10 cellular contexts compared by ENCODE assay signal in genomic region chr1:40817791-40818263, GRCh38. TPM values are rescaled to one million over a fixed set of nuclear protein-coding genes. Genes with fewer than 3 reads are reported as not detected.
DNase-seq lines count a peak whose midpoint lies in the region; ATAC-seq and TF ChIP-seq lines count a peak whose summit lies in the region.
"Had no signal": no experiment of that assay in that cellular context is flagged by ENCODE, and none has a peak within 500 bp of the region (broad histone marks: within the 10 kb centered on the region; RNA-seq: fewer than 3 reads in every experiment).

No MANE protein-coding gene starts in this region.

- no peak overlapping the region for H3K27ac Mint-ChIP-seq in osteocyte (ENCODE audit: unreplicated experiment)

- ATAC-seq in HG02852 (IDR thresholded peaks at IDR 0.05; ENCODE audit: unreplicated experiment): peak; percentile 22
- no peak for ATAC-seq in gastrocnemius medialis

- H3K9me3 Mint-ChIP-seq in osteocyte (ENCODE audit: unreplicated experiment): no peaks in the 10 kb centered on the region

- no peak overlapping the region for H3K27ac ChIP-seq in DOHH2 (ENCODE audit: low read depth, low read length)
- peak overlapping the region; percentile 36 for H3K27ac ChIP-seq in effector memory CD4-positive, alpha-beta T cell (ENCODE audit: insufficient read depth, low read length, poor library complexity, severe bottlenecking)
- H3K27ac ChIP-seq in gastrocnemius medialis: no peak overlapping the region

- H3K27me3 Mint-ChIP-seq in osteocyte (ENCODE audit: unreplicated experiment): no peaks in the 10 kb centered on the region

- in situ Hi-C loops in gastrocnemius medialis (cut with MboI; ENCODE audit: low sequenced_read_pairs in 4 of 4): no loop called here

- TF ChIP-seq POLR2A in gastrocnemius medialis (IDR thresholded peaks at IDR 0.05): no peak

- intact Hi-C loops in gastrocnemius medialis (cut with DNase I; ENCODE audit: low total_unique reads): no loop called here

- no peaks in the 10 kb centered on the region for H3K79me2 ChIP-seq in DOHH2 (ENCODE audit: control insufficient read depth, low read length)

- H3F3A ChIP-seq in DOHH2 (ENCODE audit: control insufficient read depth, insufficient read depth): no peaks in the 10 kb centered on the region

- H3K4me1 ChIP-seq in DOHH2 (ENCODE audit: control insufficient read depth, low read length) (0 out of 2 replicates have a peak, but pooled peaks cover 7% of the 10 kb centered on the region), gastrocnemius medialis (peaks cover 0 to 10% of the 10 kb centered on the region in 2 donors)
- peaks cover 5% of the 10 kb centered on the region for H3K4me1 ChIP-seq in effector memory CD4-positive, alpha-beta T cell (ENCODE audit: control insufficient read depth, insufficient read depth, low read length, poor library complexity, severe bottlenecking)

- H3K36me3 ChIP-seq in DOHH2 (ENCODE audit: control insufficient read depth, low read length): no peaks in the 10 kb centered on the region
- no peaks in the 10 kb centered on the region for H3K36me3 ChIP-seq in effector memory CD4-positive, alpha-beta T cell (ENCODE audit: control insufficient read depth, insufficient read depth, low read length)
- H3K36me3 ChIP-seq in gastrocnemius medialis: no peaks in the 10 kb centered on the region

- peaks cover 25% of the 10 kb centered on the region for H3K27me3 ChIP-seq in DOHH2 (ENCODE audit: control insufficient read depth, low read length)
- no peaks in the 10 kb centered on the region for H3K27me3 ChIP-seq in effector memory CD4-positive, alpha-beta T cell (replicated peaks; ENCODE audit: control insufficient read depth, insufficient read depth, low read length, poor library complexity, severe bottlenecking)
- H3K27me3 ChIP-seq in gastrocnemius medialis: no peaks in the 10 kb centered on the region

- H3K4me3 ChIP-seq in DOHH2 (ENCODE audit: low read length) (peak overlapping the region; percentile 42), gastrocnemius medialis (peak overlapping the region in 2 of 4 donors; percentile 23 to 31)
- peak overlapping the region; percentile 51 for H3K4me3 ChIP-seq in effector memory CD4-positive, alpha-beta T cell (ENCODE audit: insufficient read depth, low read depth, low read length, poor library complexity, severe bottlenecking)

- peak overlapping the region; percentile 55 for H3K4me3 Mint-ChIP-seq in osteocyte (ENCODE audit: unreplicated experiment)

- no peak for TF ChIP-seq CTCF in DOHH2 (IDR thresholded peaks at IDR 0.05; ENCODE audit: low read depth, low read length, poor library complexity, severe bottlenecking)
- TF ChIP-seq CTCF in osteocyte (IDR thresholded peaks at IDR 0.05): no peak
- no peak for TF ChIP-seq CTCF in gastrocnemius medialis (IDR thresholded peaks at IDR 0.05 in 4 of 5, conservative IDR thresholded peaks at IDR 0.05 in 1 of 5)

- DNase-seq in effector memory CD4-positive, alpha-beta T cell: no peak
- DNase-seq in osteocyte (ENCODE audit: extremely low spot score, unreplicated experiment) (no peak), amniotic stem cell (lab: John Stamatoyannopoulos, UW) (no peak), NCI-H748 treated with DMSO at 0.1 percent for 48 hours (lab: John Stamatoyannopoulos, UW) (no peak), gastrocnemius medialis (no peak)
- no peak for DNase-seq in stimulated activated CD4-positive, alpha-beta T cell treated with anti-CD3 and anti-CD28 coated beads, Interleukin-4, amount 100 ng/mL, for 4 hours

- H3K4me2 ChIP-seq in DOHH2 (ENCODE audit: low read length): peak overlapping the region; percentile 50

- H3K4me1 Mint-ChIP-seq in osteocyte (ENCODE audit: unreplicated experiment): peaks cover 25% of the 10 kb centered on the region

- H4K20me1 ChIP-seq in DOHH2 (ENCODE audit: control insufficient read depth, insufficient read depth, low read depth, low read length): no peaks in the 10 kb centered on the region

- H3K36me3 Mint-ChIP-seq in osteocyte (ENCODE audit: unreplicated experiment): no peaks in the 10 kb centered on the region

- no peaks in the 10 kb centered on the region for H3K9me2 ChIP-seq in DOHH2 (replicated peaks; ENCODE audit: control insufficient read depth, low read length)

- no peaks in the 10 kb centered on the region for H3K9me3 ChIP-seq in DOHH2 (ENCODE audit: control insufficient read depth, insufficient read depth, low read length)
- no peaks in the 10 kb centered on the region for H3K9me3 ChIP-seq in effector memory CD4-positive, alpha-beta T cell (ENCODE audit: control insufficient read depth, low read length)
- H3K9me3 ChIP-seq in gastrocnemius medialis: no peaks in the 10 kb centered on the region

RNA-seq across cellular contexts. Expression of gene KCNQ4, which starts 34.2 kb away (rescaled TPM):
- total RNA-seq in osteocyte (0.51 and 0.63 TPM in 2 replicates), gastrocnemius medialis (1 to 10 TPM; 2.9 to 8.2 (median 3.5) TPM)
- total RNA-seq: lung microvascular endothelial cell had no signal

RNA-seq across cellular contexts. Expression of gene CITED4, which starts 44.3 kb away (rescaled TPM):
- total RNA-seq in osteocyte (23.4 and 26.0 TPM in 2 replicates), gastrocnemius medialis (10 to 100 TPM; 15.9 to 30.8 (median 23.1) TPM)
- total RNA-seq: HT1080 had no signal
